Comparison of ENCODE assay signal across 1 cellular context in the genomic region with DNA sequence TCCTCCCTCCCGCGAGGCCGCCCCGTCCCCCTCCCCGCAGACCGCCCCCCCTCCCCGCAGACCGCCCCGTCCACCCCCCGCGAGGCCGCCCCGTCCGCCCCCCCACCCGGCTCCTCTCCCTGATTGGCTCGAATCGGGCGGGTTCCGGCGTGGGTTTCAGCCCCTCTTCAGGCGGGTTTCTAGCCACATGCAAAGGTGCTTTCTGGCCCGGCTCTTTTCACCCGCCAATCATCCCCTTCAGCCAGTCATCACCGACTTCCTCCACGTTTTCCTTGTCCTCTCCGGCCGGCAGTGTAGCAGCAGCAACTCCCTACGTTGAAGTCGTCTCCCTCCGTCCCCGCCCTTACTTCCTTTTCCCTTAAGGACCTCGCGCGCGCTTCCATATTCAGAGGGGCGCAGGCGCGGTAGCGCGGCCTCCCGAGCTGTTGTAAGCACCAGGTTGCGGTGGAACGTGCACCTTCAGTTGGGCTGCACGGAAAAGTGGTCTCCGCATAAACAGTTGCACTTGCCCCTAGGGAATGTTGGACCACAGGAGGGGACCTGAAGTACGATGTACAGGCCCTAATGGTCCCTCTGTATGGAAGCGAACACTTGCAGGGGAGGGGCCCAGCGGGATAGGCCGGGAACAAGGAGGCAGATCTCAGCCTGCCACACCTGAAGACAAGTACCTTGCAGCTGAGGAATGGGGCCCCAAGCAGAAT.
TF ChIP-seq lines count a peak whose summit lies in the region.

No MANE protein-coding gene starts in this region.

TF ChIP-seq in K562, 482 proteins besides CTCF, POLR2A, EP300 and RAD21 (continued from another document and continues in another):
- TF ChIP-seq, protein P1, sequence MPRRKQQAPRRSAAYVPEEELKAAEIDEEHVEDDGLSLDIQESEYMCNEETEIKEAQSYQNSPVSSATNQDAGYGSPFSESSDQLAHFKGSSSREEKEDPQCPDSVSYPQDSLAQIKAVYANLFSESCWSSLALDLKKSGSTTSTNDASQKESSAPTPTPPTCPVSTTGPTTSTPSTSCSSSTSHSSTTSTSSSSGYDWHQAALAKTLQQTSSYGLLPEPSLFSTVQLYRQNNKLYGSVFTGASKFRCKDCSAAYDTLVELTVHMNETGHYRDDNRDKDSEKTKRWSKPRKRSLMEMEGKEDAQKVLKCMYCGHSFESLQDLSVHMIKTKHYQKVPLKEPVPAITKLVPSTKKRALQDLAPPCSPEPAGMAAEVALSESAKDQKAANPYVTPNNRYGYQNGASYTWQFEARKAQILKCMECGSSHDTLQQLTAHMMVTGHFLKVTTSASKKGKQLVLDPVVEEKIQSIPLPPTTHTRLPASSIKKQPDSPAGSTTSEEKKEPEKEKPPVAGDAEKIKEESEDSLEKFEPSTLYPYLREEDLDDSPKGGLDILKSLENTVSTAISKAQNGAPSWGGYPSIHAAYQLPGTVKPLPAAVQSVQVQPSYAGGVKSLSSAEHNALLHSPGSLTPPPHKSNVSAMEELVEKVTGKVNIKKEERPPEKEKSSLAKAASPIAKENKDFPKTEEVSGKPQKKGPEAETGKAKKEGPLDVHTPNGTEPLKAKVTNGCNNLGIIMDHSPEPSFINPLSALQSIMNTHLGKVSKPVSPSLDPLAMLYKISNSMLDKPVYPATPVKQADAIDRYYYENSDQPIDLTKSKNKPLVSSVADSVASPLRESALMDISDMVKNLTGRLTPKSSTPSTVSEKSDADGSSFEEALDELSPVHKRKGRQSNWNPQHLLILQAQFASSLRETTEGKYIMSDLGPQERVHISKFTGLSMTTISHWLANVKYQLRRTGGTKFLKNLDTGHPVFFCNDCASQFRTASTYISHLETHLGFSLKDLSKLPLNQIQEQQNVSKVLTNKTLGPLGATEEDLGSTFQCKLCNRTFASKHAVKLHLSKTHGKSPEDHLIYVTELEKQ (CRISPR knock-in tag; IDR thresholded peaks at IDR 0.05): no peak
- TF ChIP-seq, protein P2, sequence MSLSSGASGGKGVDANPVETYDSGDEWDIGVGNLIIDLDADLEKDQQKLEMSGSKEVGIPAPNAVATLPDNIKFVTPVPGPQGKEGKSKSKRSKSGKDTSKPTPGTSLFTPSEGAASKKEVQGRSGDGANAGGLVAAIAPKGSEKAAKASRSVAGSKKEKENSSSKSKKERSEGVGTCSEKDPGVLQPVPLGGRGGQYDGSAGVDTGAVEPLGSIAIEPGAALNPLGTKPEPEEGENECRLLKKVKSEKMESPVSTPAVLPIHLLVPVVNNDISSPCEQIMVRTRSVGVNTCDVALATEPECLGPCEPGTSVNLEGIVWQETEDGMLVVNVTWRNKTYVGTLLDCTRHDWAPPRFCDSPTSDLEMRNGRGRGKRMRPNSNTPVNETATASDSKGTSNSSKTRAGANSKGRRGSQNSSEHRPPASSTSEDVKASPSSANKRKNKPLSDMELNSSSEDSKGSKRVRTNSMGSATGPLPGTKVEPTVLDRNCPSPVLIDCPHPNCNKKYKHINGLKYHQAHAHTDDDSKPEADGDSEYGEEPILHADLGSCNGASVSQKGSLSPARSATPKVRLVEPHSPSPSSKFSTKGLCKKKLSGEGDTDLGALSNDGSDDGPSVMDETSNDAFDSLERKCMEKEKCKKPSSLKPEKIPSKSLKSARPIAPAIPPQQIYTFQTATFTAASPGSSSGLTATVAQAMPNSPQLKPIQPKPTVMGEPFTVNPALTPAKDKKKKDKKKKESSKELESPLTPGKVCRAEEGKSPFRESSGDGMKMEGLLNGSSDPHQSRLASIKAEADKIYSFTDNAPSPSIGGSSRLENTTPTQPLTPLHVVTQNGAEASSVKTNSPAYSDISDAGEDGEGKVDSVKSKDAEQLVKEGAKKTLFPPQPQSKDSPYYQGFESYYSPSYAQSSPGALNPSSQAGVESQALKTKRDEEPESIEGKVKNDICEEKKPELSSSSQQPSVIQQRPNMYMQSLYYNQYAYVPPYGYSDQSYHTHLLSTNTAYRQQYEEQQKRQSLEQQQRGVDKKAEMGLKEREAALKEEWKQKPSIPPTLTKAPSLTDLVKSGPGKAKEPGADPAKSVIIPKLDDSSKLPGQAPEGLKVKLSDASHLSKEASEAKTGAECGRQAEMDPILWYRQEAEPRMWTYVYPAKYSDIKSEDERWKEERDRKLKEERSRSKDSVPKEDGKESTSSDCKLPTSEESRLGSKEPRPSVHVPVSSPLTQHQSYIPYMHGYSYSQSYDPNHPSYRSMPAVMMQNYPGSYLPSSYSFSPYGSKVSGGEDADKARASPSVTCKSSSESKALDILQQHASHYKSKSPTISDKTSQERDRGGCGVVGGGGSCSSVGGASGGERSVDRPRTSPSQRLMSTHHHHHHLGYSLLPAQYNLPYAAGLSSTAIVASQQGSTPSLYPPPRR (CRISPR knock-in tag; IDR thresholded peaks at IDR 0.05; ENCODE audit: borderline replicate concordance): no peak
- TF ChIP-seq POLR2G (IDR thresholded peaks at IDR 0.05; ENCODE audit: low read depth, low read length): 0 out of 2 replicates have a peak, but pooled peaks have one; percentile 35
- TF ChIP-seq TFAM (CRISPR knock-in tag; conservative IDR thresholded peaks at IDR 0.05): no peak
- no peak for TF ChIP-seq SNRNP70 (optimal IDR thresholded peaks at IDR 0.05; ENCODE audit: low read depth, low read length)
- TF ChIP-seq ZNF561 (CRISPR knock-in tag; conservative IDR thresholded peaks at IDR 0.05): no peak
- no peak for TF ChIP-seq NR1H2 (CRISPR knock-in tag; IDR thresholded peaks at IDR 0.05)
- peak; percentile 62; the same call in 1 of the 2 replicates for TF ChIP-seq POLR2AphosphoS5 (IDR thresholded peaks at IDR 0.05; ENCODE audit: control insufficient read depth, insufficient read depth, low read depth, low read length)
- TF ChIP-seq SOX6 (IDR thresholded peaks at IDR 0.05): no peak
- no peak for TF ChIP-seq EHMT2 (IDR thresholded peaks at IDR 0.05)
- no peak for TF ChIP-seq ZKSCAN1 (IDR thresholded peaks at IDR 0.05; ENCODE audit: low read depth, low read length)
- TF ChIP-seq NFIX (CRISPR knock-in tag; IDR thresholded peaks at IDR 0.05; ENCODE audit: low read depth): no peak
- no peak for TF ChIP-seq SPI1 (IDR thresholded peaks at IDR 0.05; ENCODE audit: borderline replicate concordance, low read depth, low read length)
- TF ChIP-seq, protein P3, sequence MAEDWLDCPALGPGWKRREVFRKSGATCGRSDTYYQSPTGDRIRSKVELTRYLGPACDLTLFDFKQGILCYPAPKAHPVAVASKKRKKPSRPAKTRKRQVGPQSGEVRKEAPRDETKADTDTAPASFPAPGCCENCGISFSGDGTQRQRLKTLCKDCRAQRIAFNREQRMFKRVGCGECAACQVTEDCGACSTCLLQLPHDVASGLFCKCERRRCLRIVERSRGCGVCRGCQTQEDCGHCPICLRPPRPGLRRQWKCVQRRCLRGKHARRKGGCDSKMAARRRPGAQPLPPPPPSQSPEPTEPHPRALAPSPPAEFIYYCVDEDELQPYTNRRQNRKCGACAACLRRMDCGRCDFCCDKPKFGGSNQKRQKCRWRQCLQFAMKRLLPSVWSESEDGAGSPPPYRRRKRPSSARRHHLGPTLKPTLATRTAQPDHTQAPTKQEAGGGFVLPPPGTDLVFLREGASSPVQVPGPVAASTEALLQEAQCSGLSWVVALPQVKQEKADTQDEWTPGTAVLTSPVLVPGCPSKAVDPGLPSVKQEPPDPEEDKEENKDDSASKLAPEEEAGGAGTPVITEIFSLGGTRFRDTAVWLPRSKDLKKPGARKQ (CRISPR knock-in tag; IDR thresholded peaks at IDR 0.05): no peak
- no peak for TF ChIP-seq ETS2 (tag; IDR thresholded peaks at IDR 0.05; ENCODE audit: borderline replicate concordance, poor library complexity, severe bottlenecking)
- TF ChIP-seq RB1 (IDR thresholded peaks at IDR 0.05; ENCODE audit: low read depth): peak; percentile 16; the same call in 1 of the 2 replicates
- TF ChIP-seq MYC (IDR thresholded peaks at IDR 0.05; ENCODE audit: low read depth, low read length): peak; percentile 77; the same call in 1 of the 2 replicates
- peak; percentile 62; the same call in 1 of the 2 replicates for TF ChIP-seq MYC (CRISPR knock-in tag; IDR thresholded peaks at IDR 0.05; ENCODE audit: borderline replicate concordance, low read depth)
- TF ChIP-seq ZBTB8A (IDR thresholded peaks at IDR 0.05; ENCODE audit: partially characterized antibody): no peak
- no peak for TF ChIP-seq POLR2AphosphoS2 (IDR thresholded peaks at IDR 0.05; ENCODE audit: low read length)
- TF ChIP-seq, protein P4, sequence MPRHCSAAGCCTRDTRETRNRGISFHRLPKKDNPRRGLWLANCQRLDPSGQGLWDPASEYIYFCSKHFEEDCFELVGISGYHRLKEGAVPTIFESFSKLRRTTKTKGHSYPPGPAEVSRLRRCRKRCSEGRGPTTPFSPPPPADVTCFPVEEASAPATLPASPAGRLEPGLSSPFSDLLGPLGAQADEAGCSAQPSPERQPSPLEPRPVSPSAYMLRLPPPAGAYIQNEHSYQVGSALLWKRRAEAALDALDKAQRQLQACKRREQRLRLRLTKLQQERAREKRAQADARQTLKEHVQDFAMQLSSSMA (CRISPR knock-in tag; IDR thresholded peaks at IDR 0.05): no peak
- no peak for TF ChIP-seq HDGF (IDR thresholded peaks at IDR 0.05)
- TF ChIP-seq, protein P5, sequence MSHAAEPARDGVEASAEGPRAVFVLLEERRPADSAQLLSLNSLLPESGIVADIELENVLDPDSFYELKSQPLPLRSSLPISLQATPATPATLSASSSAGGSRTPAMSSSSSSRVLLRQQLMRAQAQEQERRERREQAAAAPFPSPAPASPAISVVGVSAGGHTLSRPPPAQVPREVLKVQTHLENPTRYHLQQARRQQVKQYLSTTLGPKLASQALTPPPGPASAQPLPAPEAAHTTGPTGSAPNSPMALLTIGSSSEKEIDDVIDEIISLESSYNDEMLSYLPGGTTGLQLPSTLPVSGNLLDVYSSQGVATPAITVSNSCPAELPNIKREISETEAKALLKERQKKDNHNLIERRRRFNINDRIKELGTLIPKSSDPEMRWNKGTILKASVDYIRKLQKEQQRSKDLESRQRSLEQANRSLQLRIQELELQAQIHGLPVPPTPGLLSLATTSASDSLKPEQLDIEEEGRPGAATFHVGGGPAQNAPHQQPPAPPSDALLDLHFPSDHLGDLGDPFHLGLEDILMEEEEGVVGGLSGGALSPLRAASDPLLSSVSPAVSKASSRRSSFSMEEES (CRISPR knock-in tag; IDR thresholded peaks at IDR 0.05): no peak
- TF ChIP-seq FOXK2 (conservative IDR thresholded peaks at IDR 0.05 in 1 of 2, IDR thresholded peaks at IDR 0.05 in 1 of 2; ENCODE audit: low read depth in 2 of 2): peak; percentile 65 to 70
- no peak for TF ChIP-seq PURB (CRISPR knock-in tag; IDR thresholded peaks at IDR 0.05; ENCODE audit: low read depth)
- TF ChIP-seq ZFP1 (CRISPR knock-in tag; IDR thresholded peaks at IDR 0.05): no peak
- no peak for TF ChIP-seq ZNF239 (CRISPR knock-in tag; IDR thresholded peaks at IDR 0.05)
- TF ChIP-seq SIN3A (IDR thresholded peaks at IDR 0.05; ENCODE audit: borderline replicate concordance in 2 of 2, control insufficient read depth in 1 of 2, low read depth in 2 of 2, low read length in 2 of 2): no peak
- no peak for TF ChIP-seq ZNF644 (tag; IDR thresholded peaks at IDR 0.05; ENCODE audit: low read depth)
- no peak for TF ChIP-seq JUNB (CRISPR knock-in tag; conservative IDR thresholded peaks at IDR 0.05)
- peak; percentile 38; the same call in 1 of the 2 replicates for TF ChIP-seq TOE1 (IDR thresholded peaks at IDR 0.05; ENCODE audit: borderline replicate concordance)
- no peak for TF ChIP-seq TOE1 (CRISPR knock-in tag; IDR thresholded peaks at IDR 0.05; ENCODE audit: borderline replicate concordance, low read depth)
- TF ChIP-seq CREBBP (IDR thresholded peaks at IDR 0.05; ENCODE audit: low read depth, low read length): no peak
- TF ChIP-seq ZNF3 (CRISPR knock-in tag; IDR thresholded peaks at IDR 0.05): no peak
- TF ChIP-seq, protein P6, sequence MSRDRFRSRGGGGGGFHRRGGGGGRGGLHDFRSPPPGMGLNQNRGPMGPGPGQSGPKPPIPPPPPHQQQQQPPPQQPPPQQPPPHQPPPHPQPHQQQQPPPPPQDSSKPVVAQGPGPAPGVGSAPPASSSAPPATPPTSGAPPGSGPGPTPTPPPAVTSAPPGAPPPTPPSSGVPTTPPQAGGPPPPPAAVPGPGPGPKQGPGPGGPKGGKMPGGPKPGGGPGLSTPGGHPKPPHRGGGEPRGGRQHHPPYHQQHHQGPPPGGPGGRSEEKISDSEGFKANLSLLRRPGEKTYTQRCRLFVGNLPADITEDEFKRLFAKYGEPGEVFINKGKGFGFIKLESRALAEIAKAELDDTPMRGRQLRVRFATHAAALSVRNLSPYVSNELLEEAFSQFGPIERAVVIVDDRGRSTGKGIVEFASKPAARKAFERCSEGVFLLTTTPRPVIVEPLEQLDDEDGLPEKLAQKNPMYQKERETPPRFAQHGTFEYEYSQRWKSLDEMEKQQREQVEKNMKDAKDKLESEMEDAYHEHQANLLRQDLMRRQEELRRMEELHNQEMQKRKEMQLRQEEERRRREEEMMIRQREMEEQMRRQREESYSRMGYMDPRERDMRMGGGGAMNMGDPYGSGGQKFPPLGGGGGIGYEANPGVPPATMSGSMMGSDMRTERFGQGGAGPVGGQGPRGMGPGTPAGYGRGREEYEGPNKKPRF (IDR thresholded peaks at IDR 0.05; ENCODE audit: low read depth, low read length): no peak
- TF ChIP-seq E2F3 (CRISPR knock-in tag; IDR thresholded peaks at IDR 0.05): 0 out of 2 replicates have a peak, but pooled peaks have one; percentile 37
- no peak for TF ChIP-seq ZNF586 (CRISPR knock-in tag; conservative IDR thresholded peaks at IDR 0.05)
- TF ChIP-seq RNF2 (IDR thresholded peaks at IDR 0.05): peak; percentile 56
- TF ChIP-seq NCOA1 (IDR thresholded peaks at IDR 0.05; ENCODE audit: low read depth): no peak
- no peak for TF ChIP-seq ADNP (tag; IDR thresholded peaks at IDR 0.05)
- no peak for TF ChIP-seq ZNF707 (CRISPR knock-in tag; conservative IDR thresholded peaks at IDR 0.05)
- TF ChIP-seq ZSCAN29 (IDR thresholded peaks at IDR 0.05): no peak
- no peak for TF ChIP-seq ILF3 (IDR thresholded peaks at IDR 0.05; ENCODE audit: borderline replicate concordance)
- TF ChIP-seq STAG1 (CRISPR knock-in tag; IDR thresholded peaks at IDR 0.05; ENCODE audit: borderline replicate concordance): no peak
- no peak for TF ChIP-seq ZKSCAN3 (CRISPR knock-in tag; IDR thresholded peaks at IDR 0.05)
- TF ChIP-seq SIX5 (IDR thresholded peaks at IDR 0.05; ENCODE audit: borderline replicate concordance in 1 of 2, insufficient read depth in 1 of 2, low read depth in 1 of 2, low read length in 2 of 2): no peak
- no peak for TF ChIP-seq ARHGAP35 (IDR thresholded peaks at IDR 0.05; ENCODE audit: partially characterized antibody)
- TF ChIP-seq YY1 (IDR thresholded peaks at IDR 0.05; ENCODE audit: borderline replicate concordance in 1 of 3, control insufficient read depth in 1 of 3, extremely low read depth in 1 of 3, insufficient read depth in 3 of 3, insufficient read length in 1 of 3, insufficient replicate concordance in 2 of 3, low read depth in 1 of 3, low read length in 2 of 3): no peak
- TF ChIP-seq, protein P7, sequence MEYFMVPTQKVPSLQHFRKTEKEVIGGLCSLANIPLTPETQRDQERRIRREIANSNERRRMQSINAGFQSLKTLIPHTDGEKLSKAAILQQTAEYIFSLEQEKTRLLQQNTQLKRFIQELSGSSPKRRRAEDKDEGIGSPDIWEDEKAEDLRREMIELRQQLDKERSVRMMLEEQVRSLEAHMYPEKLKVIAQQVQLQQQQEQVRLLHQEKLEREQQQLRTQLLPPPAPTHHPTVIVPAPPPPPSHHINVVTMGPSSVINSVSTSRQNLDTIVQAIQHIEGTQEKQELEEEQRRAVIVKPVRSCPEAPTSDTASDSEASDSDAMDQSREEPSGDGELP (CRISPR knock-in tag; IDR thresholded peaks at IDR 0.05; ENCODE audit: borderline replicate concordance): no peak; the same call in 1 of the 2 replicates
- TF ChIP-seq GATA2 (CRISPR knock-in tag; IDR thresholded peaks at IDR 0.05): no peak
- no peak for TF ChIP-seq YBX1 (IDR thresholded peaks at IDR 0.05)
